Comparison of ENCODE assay signal across 17 cellular contexts in the genomic region with DNA sequence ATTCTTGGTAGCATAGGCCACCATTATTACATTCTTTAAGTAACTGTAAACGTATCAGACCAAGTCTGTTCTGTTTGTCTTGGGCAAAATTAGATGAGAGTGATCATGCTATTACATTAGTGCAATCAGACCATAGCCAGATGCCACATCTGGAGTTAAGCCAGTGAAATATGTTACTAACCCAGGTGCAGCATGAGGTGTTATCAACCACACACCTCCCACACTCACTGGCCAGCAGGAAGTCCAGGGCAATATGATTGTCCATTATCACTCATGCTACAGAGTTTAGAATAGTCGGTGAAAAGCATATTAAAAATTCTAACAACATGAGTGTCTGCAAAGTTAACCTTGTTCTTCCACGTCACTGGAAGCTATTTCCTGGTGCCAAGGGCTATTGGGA.
"Had no signal": no experiment of that assay in that cellular context is flagged by ENCODE, and none has a peak within 500 bp of the region (broad histone marks: within the 10 kb centered on the region; RNA-seq: fewer than 3 reads in every experiment).

No MANE protein-coding gene starts in this region.

- ATAC-seq: heart left ventricle; naive thymus-derived CD4-positive, alpha-beta T cell had no signal

- H3K4me1 ChIP-seq: heart left ventricle, right atrium auricular region, sigmoid colon, suprapubic skin, tibial artery, upper lobe of left lung, uterus had no signal

- H3K27me3 ChIP-seq: heart left ventricle, right atrium auricular region, sigmoid colon, suprapubic skin, tibial artery, upper lobe of left lung, uterus had no signal

- DNase-seq: effector CD4-positive, alpha-beta T cell; foreskin melanocyte; heart left ventricle; hippocampal formation; mesendoderm; naive thymus-derived CD4-positive, alpha-beta T cell; sigmoid colon; stimulated activated CD4-positive, alpha-beta T cell treated with anti-CD3 and anti-CD28 coated beads, Interleukin-12 subunit alpha, Interleukin-12 subunit beta, amount 100 ng/mL, for 4 hours; stimulated activated naive CD8-positive, alpha-beta T cell treated with anti-CD3 and anti-CD28 coated beads, Interleukin-15, Interleukin-2, amounts not matched to agents 100 U/mL and 50 U/mL, for 24 hours; tibial artery; upper lobe of left lung; uterus had no signal

- H3K36me3 ChIP-seq: heart left ventricle, neutrophil, right atrium auricular region, suprapubic skin, upper lobe of left lung, uterus had no signal

- H3K4me3 ChIP-seq: coronary artery, heart left ventricle, right atrium auricular region, sigmoid colon, skin epidermis, suprapubic skin, tibial artery, upper lobe of left lung, uterus had no signal

- H3K9me3 ChIP-seq: neutrophil, right atrium auricular region, suprapubic skin, upper lobe of left lung, uterus had no signal

- H3K27ac ChIP-seq: coronary artery, heart left ventricle, neutrophil, right atrium auricular region, sigmoid colon, skin epidermis, suprapubic skin, tibial artery, upper lobe of left lung, uterus had no signal
